1 cellular context compared by ENCODE assay signal in the genomic region with DNA sequence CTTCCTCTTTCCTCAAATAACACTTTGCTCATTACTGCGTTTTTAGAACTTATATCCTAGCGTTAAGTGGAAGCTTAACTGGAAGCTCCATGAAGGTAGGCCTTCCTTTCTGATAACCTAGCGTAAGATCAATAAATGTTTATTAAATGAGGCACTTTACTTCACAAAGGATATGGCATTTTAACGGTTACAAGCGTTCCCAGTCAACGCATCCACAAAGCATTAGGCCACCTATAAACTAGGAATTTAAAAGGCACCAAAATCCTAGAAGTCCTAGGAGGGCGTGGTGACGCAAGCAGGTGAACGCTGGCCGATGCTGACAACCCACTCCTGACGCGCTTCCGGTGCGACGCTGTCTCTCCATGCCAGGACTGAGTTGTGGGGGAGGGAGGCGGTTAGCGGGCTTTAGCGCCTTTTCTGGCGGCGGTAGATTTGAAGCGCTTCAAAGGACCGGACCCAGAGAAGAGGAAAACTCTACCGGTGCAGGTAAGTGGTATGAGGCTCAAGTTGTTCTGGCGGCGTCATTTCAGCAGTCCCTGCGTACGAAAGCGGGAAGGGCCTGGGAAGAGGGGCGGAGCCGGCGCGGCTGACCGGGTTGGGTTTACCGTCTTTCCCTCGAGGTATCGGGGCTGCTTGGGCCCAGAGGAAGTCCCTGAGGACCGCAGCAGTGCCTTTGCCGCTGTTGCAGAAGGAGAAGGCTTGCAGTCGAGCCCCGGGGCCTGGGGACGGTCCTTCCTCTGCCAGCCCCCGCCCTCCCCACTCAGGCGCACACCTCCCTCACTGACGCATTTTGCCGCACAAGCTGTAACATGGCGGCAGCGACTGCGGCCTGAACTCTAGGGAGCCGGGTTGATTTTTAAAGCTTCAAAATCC.
TF ChIP-seq lines count a peak whose summit lies in the region.

Gene PPIG (plus strand): TSS at position 347 of the 873 bp plus-strand sequence. CDS start 19,691 bp downstream, outside the sequence.

TF ChIP-seq in HepG2, 621 proteins besides CTCF, POLR2A, EP300 and RAD21 (continued from another document and continues in another):
- no peak for TF ChIP-seq STAT6 (CRISPR knock-in tag; IDR thresholded peaks at IDR 0.05; ENCODE audit: borderline replicate concordance)
- TF ChIP-seq ELF3 (CRISPR knock-in tag; IDR thresholded peaks at IDR 0.05) = peak; percentile 74; the same call in 1 of the 2 replicates
- TF ChIP-seq KMT2A (CRISPR knock-in tag; IDR thresholded peaks at IDR 0.05) = peak; percentile 96
- peak; percentile 55; the same call in 1 of the 2 replicates for TF ChIP-seq ZNF644 (CRISPR knock-in tag; IDR thresholded peaks at IDR 0.05; ENCODE audit: low read depth)
- TF ChIP-seq GTF2F1 (IDR thresholded peaks at IDR 0.05; ENCODE audit: low read length) = no peak
- TF ChIP-seq HOXD1 (CRISPR knock-in tag; IDR thresholded peaks at IDR 0.05) = peak; percentile 21; the same call in 1 of the 2 replicates
- TF ChIP-seq NR2C2 (CRISPR knock-in tag; IDR thresholded peaks at IDR 0.05; ENCODE audit: borderline replicate concordance) = peak; percentile 92
- TF ChIP-seq ELK4 (CRISPR knock-in tag; IDR thresholded peaks at IDR 0.05; ENCODE audit: borderline replicate concordance) = no peak
- peak; percentile 78 for TF ChIP-seq NFIC (IDR thresholded peaks at IDR 0.05; ENCODE audit: low read length)
- no peak for TF ChIP-seq SP1 (IDR thresholded peaks at IDR 0.05)
- TF ChIP-seq SP1 (CRISPR knock-in tag; IDR thresholded peaks at IDR 0.05) = peak; percentile 72
- no peak; the same call in 1 of the 2 replicates for TF ChIP-seq ZNF362 (CRISPR knock-in tag; IDR thresholded peaks at IDR 0.05; ENCODE audit: borderline replicate concordance)
- TF ChIP-seq CCDC6 (CRISPR knock-in tag; IDR thresholded peaks at IDR 0.05) = peak; percentile 92
- peak; percentile 75 for TF ChIP-seq ZBTB7B (CRISPR knock-in tag; IDR thresholded peaks at IDR 0.05)
- peak; percentile 90 for TF ChIP-seq ZNF274 (CRISPR knock-in tag; IDR thresholded peaks at IDR 0.05)
- peak; percentile 85 for TF ChIP-seq E2F5 (CRISPR knock-in tag; conservative IDR thresholded peaks at IDR 0.05)
- TF ChIP-seq ZNF558 (CRISPR knock-in tag; IDR thresholded peaks at IDR 0.05; ENCODE audit: borderline replicate concordance) = peak; percentile 88
- TF ChIP-seq, protein P1, sequence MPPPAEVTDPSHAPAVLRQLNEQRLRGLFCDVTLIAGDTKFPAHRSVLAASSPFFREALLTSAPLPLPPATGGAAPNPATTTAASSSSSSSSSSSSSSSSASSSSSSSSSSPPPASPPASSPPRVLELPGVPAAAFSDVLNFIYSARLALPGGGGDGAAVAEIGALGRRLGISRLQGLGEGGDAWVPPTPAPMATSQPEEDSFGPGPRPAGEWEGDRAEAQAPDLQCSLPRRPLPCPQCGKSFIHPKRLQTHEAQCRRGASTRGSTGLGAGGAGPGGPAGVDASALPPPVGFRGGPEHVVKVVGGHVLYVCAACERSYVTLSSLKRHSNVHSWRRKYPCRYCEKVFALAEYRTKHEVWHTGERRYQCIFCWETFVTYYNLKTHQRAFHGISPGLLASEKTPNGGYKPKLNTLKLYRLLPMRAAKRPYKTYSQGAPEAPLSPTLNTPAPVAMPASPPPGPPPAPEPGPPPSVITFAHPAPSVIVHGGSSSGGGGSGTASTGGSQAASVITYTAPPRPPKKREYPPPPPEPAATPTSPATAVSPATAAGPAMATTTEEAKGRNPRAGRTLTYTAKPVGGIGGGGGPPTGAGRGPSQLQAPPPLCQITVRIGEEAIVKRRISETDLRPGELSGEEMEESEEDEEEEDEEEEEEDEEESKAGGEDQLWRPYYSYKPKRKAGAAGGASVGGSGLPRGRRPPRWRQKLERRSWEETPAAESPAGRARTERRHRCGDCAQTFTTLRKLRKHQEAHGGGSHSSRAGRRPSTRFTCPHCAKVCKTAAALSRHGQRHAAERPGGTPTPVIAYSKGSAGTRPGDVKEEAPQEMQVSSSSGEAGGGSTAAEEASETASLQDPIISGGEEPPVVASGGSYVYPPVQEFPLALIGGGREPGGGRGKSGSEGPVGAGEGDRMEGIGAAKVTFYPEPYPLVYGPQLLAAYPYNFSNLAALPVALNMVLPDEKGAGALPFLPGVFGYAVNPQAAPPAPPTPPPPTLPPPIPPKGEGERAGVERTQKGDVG (CRISPR knock-in tag; IDR thresholded peaks at IDR 0.05; ENCODE audit: borderline replicate concordance) = no peak
- TF ChIP-seq ATF5 (CRISPR knock-in tag; IDR thresholded peaks at IDR 0.05; ENCODE audit: low read depth) = no peak; the same call in 1 of the 2 replicates
- TF ChIP-seq NAIF1 (CRISPR knock-in tag; IDR thresholded peaks at IDR 0.05; ENCODE audit: borderline replicate concordance) = no peak
- TF ChIP-seq ZNF775 (CRISPR knock-in tag; IDR thresholded peaks at IDR 0.05; ENCODE audit: borderline replicate concordance) = peak; percentile 85; the same call in 1 of the 2 replicates
- TF ChIP-seq KDM5B (CRISPR knock-in tag; IDR thresholded peaks at IDR 0.05; ENCODE audit: borderline replicate concordance) = peak; percentile 98
- peak; percentile 55; the same call in 1 of the 2 replicates for TF ChIP-seq KDM1A (CRISPR knock-in tag; IDR thresholded peaks at IDR 0.05)
- TF ChIP-seq ZBTB49 (CRISPR knock-in tag; IDR thresholded peaks at IDR 0.05; ENCODE audit: borderline replicate concordance) = peak; percentile 32; the same call in 1 of the 2 replicates
- peak; percentile 37; the same call in 1 of the 2 replicates for TF ChIP-seq SMYD3 (CRISPR knock-in tag; IDR thresholded peaks at IDR 0.05)
- peak; percentile 98 for TF ChIP-seq BCL6 (CRISPR knock-in tag; IDR thresholded peaks at IDR 0.05)
- peak; percentile 90 for TF ChIP-seq TBX2 (CRISPR knock-in tag; IDR thresholded peaks at IDR 0.05; ENCODE audit: borderline replicate concordance)
- peak; percentile 81 for TF ChIP-seq HCFC1 (IDR thresholded peaks at IDR 0.05; ENCODE audit: low read depth, low read length)
- peak; percentile 63; the same call in 1 of the 2 replicates for TF ChIP-seq THAP7 (CRISPR knock-in tag; IDR thresholded peaks at IDR 0.05)
- peak; percentile 54 for TF ChIP-seq RFXAP (CRISPR knock-in tag; IDR thresholded peaks at IDR 0.05; ENCODE audit: borderline replicate concordance)
- TF ChIP-seq, protein P2, sequence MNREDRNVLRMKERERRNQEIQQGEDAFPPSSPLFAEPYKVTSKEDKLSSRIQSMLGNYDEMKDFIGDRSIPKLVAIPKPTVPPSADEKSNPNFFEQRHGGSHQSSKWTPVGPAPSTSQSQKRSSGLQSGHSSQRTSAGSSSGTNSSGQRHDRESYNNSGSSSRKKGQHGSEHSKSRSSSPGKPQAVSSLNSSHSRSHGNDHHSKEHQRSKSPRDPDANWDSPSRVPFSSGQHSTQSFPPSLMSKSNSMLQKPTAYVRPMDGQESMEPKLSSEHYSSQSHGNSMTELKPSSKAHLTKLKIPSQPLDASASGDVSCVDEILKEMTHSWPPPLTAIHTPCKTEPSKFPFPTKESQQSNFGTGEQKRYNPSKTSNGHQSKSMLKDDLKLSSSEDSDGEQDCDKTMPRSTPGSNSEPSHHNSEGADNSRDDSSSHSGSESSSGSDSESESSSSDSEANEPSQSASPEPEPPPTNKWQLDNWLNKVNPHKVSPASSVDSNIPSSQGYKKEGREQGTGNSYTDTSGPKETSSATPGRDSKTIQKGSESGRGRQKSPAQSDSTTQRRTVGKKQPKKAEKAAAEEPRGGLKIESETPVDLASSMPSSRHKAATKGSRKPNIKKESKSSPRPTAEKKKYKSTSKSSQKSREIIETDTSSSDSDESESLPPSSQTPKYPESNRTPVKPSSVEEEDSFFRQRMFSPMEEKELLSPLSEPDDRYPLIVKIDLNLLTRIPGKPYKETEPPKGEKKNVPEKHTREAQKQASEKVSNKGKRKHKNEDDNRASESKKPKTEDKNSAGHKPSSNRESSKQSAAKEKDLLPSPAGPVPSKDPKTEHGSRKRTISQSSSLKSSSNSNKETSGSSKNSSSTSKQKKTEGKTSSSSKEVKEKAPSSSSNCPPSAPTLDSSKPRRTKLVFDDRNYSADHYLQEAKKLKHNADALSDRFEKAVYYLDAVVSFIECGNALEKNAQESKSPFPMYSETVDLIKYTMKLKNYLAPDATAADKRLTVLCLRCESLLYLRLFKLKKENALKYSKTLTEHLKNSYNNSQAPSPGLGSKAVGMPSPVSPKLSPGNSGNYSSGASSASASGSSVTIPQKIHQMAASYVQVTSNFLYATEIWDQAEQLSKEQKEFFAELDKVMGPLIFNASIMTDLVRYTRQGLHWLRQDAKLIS (CRISPR knock-in tag; IDR thresholded peaks at IDR 0.05) = no peak
- TF ChIP-seq DRAP1 (CRISPR knock-in tag; IDR thresholded peaks at IDR 0.05) = peak; percentile 73
- peak; percentile 56; the same call in 1 of the 2 replicates for TF ChIP-seq ZFP36L2 (CRISPR knock-in tag; IDR thresholded peaks at IDR 0.05)
- TF ChIP-seq DMAP1 (CRISPR knock-in tag; IDR thresholded peaks at IDR 0.05) = peak; percentile 90
- TF ChIP-seq ZNF629 (CRISPR knock-in tag; conservative IDR thresholded peaks at IDR 0.05) = 0 out of 2 replicates have a peak, but pooled peaks have one; percentile 21
- TF ChIP-seq ZNF737 (CRISPR knock-in tag; IDR thresholded peaks at IDR 0.05; ENCODE audit: borderline replicate concordance) = peak; percentile 75; the same call in 1 of the 2 replicates
- peak; percentile 74; the same call in 1 of the 2 replicates for TF ChIP-seq ZNF616 (CRISPR knock-in tag; IDR thresholded peaks at IDR 0.05; ENCODE audit: low read depth)
